25 cellular contexts compared by ENCODE assay signal in the genomic region with DNA sequence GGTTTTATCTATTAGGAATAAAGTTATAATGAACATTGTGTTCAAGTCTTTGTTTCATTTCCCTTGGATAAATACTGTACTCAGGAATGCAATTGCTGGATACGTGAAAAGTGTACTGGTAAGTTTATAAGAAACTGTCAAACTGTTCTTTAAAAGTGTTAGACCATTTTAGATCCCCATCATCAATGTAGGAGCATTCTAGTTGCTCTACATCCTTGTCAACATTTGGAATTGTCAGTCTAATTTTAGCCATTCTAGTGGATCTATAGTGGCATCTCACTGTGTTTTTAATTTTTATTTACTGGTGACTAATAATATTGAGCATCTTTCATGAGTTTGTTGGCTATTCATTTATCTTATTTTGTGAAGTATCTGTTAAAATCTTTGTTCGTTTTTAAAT.
DNase-seq lines count a peak whose midpoint lies in the region; ATAC-seq, FAIRE-seq and TF ChIP-seq lines count a peak whose summit lies in the region.
"Had no signal": no experiment of that assay in that cellular context is flagged by ENCODE, and none has a peak within 500 bp of the region (broad histone marks: within the 10 kb centered on the region; RNA-seq: fewer than 3 reads in every experiment).

No MANE protein-coding gene starts in this region.

- no peak overlapping the region for H3K9ac ChIP-seq in SK-N-SH
- no peak overlapping the region for H3K9ac ChIP-seq in endodermal cell (ENCODE audit: extremely low read depth, low read length, poor library complexity, severe bottlenecking)
- H3K9ac ChIP-seq: BLaER1 had no signal

- H3K9me3 ChIP-seq in SK-N-SH, result 0 out of 2 replicates have a peak, but pooled peaks cover 9% of the 10 kb centered on the region
- peaks cover 16% of the 10 kb centered on the region; the same call in 1 of the 3 replicates for H3K9me3 ChIP-seq in A549
- H3K9me3 ChIP-seq in endodermal cell (ENCODE audit: control insufficient read depth, low read length), result peaks cover 17% of the 10 kb centered on the region
- H3K9me3 ChIP-seq: BE2C had no signal

- CTCF ChIA-PET in SK-N-SH (lab: Yijun Ruan, JAX) (no interaction called here), A549 (lab: Yijun Ruan, JAX) (no interaction called here)

- peaks cover under 1% of the 10 kb centered on the region for H3K36me3 Mint-ChIP-seq in endodermal cell (ENCODE audit: low read depth)
- H3K36me3 Mint-ChIP-seq: CD14-positive monocyte; CD4-positive, CD25-positive, alpha-beta regulatory T cell had no signal

- H3K4me2 ChIP-seq in SK-N-SH (no peak overlapping the region), A549 (no peak overlapping the region)
- H3K4me2 ChIP-seq: BLaER1 had no signal

- H3K4me3 Mint-ChIP-seq in endodermal cell, result no peak overlapping the region
- H3K4me3 Mint-ChIP-seq: CD14-positive monocyte; CD4-positive, alpha-beta memory T cell; CD4-positive, CD25-positive, alpha-beta regulatory T cell; CD8-positive, alpha-beta memory T cell had no signal

- ATAC-seq in SK-N-SH treated with all-trans-retinoic acid at 6 μM for 48 hours (no peak), A549 (no peak)
- ATAC-seq: GM12878 had no signal

- TF ChIP-seq CTCF in SK-N-SH (IDR thresholded peaks at IDR 0.05), result no peak
- no peak for TF ChIP-seq CTCF in A549 (IDR thresholded peaks at IDR 0.05)
- TF ChIP-seq CTCF in endodermal cell (conservative IDR thresholded peaks at IDR 0.05), result no peak

- no peaks in the 10 kb centered on the region for H3K79me2 ChIP-seq in SK-N-SH (ENCODE audit: insufficient read depth)

- no peaks in the 10 kb centered on the region for H3K27me3 ChIP-seq in SK-N-SH (ENCODE audit: insufficient read depth)
- H3K27me3 ChIP-seq in endodermal cell (ENCODE audit: control insufficient read depth, insufficient read depth, low read length, poor library complexity, severe bottlenecking), result no peaks in the 10 kb centered on the region
- H3K27me3 ChIP-seq: BE2C, BLaER1 had no signal

- no peaks in the 10 kb centered on the region for H3F3A ChIP-seq in SK-N-SH (replicated peaks; ENCODE audit: insufficient read depth)

- peaks cover 53% of the 10 kb centered on the region for H3K9me3 Mint-ChIP-seq in endodermal cell

- TF ChIP-seq EP300 in SK-N-SH (IDR thresholded peaks at IDR 0.05; ENCODE audit: borderline replicate concordance in 1 of 2, low read depth in 1 of 2, low read length in 1 of 2) (no peak), A549 (IDR thresholded peaks at IDR 0.05) (no peak)

- no peak for TF ChIP-seq RAD21 in SK-N-SH (IDR thresholded peaks at IDR 0.05; ENCODE audit: low read length)
- TF ChIP-seq RAD21 in A549 (conservative IDR thresholded peaks at IDR 0.05 in 1 of 2, IDR thresholded peaks at IDR 0.05 in 1 of 2), result no peak

- H3K27ac ChIP-seq in SK-N-SH (ENCODE audit: low read depth in 2 of 2, low read length in 1 of 2), result no peak overlapping the region
- H3K27ac ChIP-seq in A549, result no peak overlapping the region
- no peak overlapping the region for H3K27ac ChIP-seq in endodermal cell (ENCODE audit: low read depth, low read length)
- H3K27ac ChIP-seq: 22Rv1, BLaER1 had no signal

- H2AFZ ChIP-seq in SK-N-SH (ENCODE audit: low read depth), result no peak overlapping the region

- H3K4me1 Mint-ChIP-seq in endodermal cell, result no peaks in the 10 kb centered on the region
- H3K4me1 Mint-ChIP-seq: CD14-positive monocyte; CD4-positive, alpha-beta memory T cell; CD4-positive, CD25-positive, alpha-beta regulatory T cell; CD8-positive, alpha-beta memory T cell had no signal

- FAIRE-seq in A549 (lab: Jason Lieb, UNC) (no peak), islet of Langerhans (lab: Jason Lieb, UNC) (peak; percentile 74)
- FAIRE-seq: GM12878, GM12892, GM18507 had no signal

- no peak for DNase-seq in SK-N-SH
- DNase-seq in A549 (ENCODE audit: low read depth in 1 of 2, low spot score in 1 of 2), result no peak
- DNase-seq in endodermal cell, result no peak
- DNase-seq: ACHN; BE2C; C1 segment of cervical spinal cord; CD4-positive, alpha-beta memory T cell; CD4-positive, CD25-positive, alpha-beta regulatory T cell; CD8-positive, alpha-beta memory T cell; COR-L47; DMS 273 treated with DMSO at 0.1 percent for 48 hours; DMS153; DMS53; DMS79; DND-41; EL; GDM1 had no signal

- 51% methylated on average over 2 of the region's 2 CpGs for WGBS in SK-N-SH (ENCODE audit: low lambda C conversion rate)
- 17% methylated on average over 2 of the region's 2 CpGs for WGBS in A549 (ENCODE audit: missing lambda C conversion rate)
- 81 to 100% methylated on average over 1 of the region's 2 CpGs for WGBS in endodermal cell (ENCODE audit: insufficient coverage in 1 of 2, insufficient read length in 1 of 2), 2 experiments

- no peak overlapping the region for H3K4me3 ChIP-seq in SK-N-SH (ENCODE audit: low read depth in 2 of 2, low read length in 1 of 2)
- H3K4me3 ChIP-seq in A549, result no peak overlapping the region
- H3K4me3 ChIP-seq in endodermal cell (ENCODE audit: low read length), result no peak overlapping the region
- H3K4me3 ChIP-seq: BLaER1, GM12878 had no signal

- no peak overlapping the region for H3K27ac Mint-ChIP-seq in endodermal cell
- H3K27ac Mint-ChIP-seq: CD4-positive, alpha-beta memory T cell; CD4-positive, CD25-positive, alpha-beta regulatory T cell; CD8-positive, alpha-beta memory T cell had no signal

- TF ChIP-seq POLR2A in A549 (IDR thresholded peaks at IDR 0.05; ENCODE audit: low read length), result no peak

- POLR2A ChIA-PET in SK-N-SH (lab: Yijun Ruan, JAX), result no interaction called here
- POLR2A ChIA-PET in A549 (lab: Yijun Ruan, JAX), result no interaction called here

- H3K9me2 ChIP-seq in SK-N-SH, result no peaks in the 10 kb centered on the region

- no peaks in the 10 kb centered on the region for H4K20me1 ChIP-seq in SK-N-SH (ENCODE audit: insufficient read depth)
- H4K20me1 ChIP-seq: BLaER1 had no signal

- peaks cover under 1% of the 10 kb centered on the region for H3K27me3 Mint-ChIP-seq in endodermal cell (ENCODE audit: insufficient read depth)
- H3K27me3 Mint-ChIP-seq: CD4-positive, alpha-beta memory T cell had no signal

- H3K4me1 ChIP-seq in SK-N-SH (ENCODE audit: control insufficient read depth in 1 of 2, insufficient read depth in 2 of 2, low read depth in 1 of 2, low read length in 1 of 2) (peaks cover 0 to 5% of the 10 kb centered on the region in 2 experiments; a peak in 1 of 4 replicates), A549 (no peaks in the 10 kb centered on the region), endodermal cell (ENCODE audit: control insufficient read depth, insufficient read depth, low read length) (no peaks in the 10 kb centered on the region)
- H3K4me1 ChIP-seq: BE2C, BLaER1 had no signal

- H3K36me3 ChIP-seq in SK-N-SH (replicated peaks in 1 of 2; ENCODE audit: control insufficient read depth in 1 of 2, insufficient read depth in 2 of 2, low read length in 1 of 2), result no peaks in the 10 kb centered on the region
- no peaks in the 10 kb centered on the region for H3K36me3 ChIP-seq in endodermal cell (ENCODE audit: control insufficient read depth, insufficient read depth, low read length)
- H3K36me3 ChIP-seq: BE2C, BLaER1 had no signal

TF ChIP-seq in SK-N-SH treated with all-trans-retinoic acid at 6 μM for 48 hours, 23 proteins besides CTCF, POLR2A, EP300 and RAD21 (continues in another document):
- no peak for TF ChIP-seq TCF4 (CRISPR knock-in tag; IDR thresholded peaks at IDR 0.05; ENCODE audit: borderline replicate concordance)
- TF ChIP-seq, protein P1, sequence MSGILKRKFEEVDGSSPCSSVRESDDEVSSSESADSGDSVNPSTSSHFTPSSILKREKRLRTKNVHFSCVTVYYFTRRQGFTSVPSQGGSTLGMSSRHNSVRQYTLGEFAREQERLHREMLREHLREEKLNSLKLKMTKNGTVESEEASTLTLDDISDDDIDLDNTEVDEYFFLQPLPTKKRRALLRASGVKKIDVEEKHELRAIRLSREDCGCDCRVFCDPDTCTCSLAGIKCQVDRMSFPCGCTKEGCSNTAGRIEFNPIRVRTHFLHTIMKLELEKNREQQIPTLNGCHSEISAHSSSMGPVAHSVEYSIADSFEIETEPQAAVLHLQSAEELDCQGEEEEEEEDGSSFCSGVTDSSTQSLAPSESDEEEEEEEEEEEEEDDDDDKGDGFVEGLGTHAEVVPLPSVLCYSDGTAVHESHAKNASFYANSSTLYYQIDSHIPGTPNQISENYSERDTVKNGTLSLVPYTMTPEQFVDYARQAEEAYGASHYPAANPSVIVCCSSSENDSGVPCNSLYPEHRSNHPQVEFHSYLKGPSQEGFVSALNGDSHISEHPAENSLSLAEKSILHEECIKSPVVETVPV (CRISPR knock-in tag; IDR thresholded peaks at IDR 0.05), result no peak
- TF ChIP-seq ZFP3 (CRISPR knock-in tag; IDR thresholded peaks at IDR 0.05), result 0 out of 2 replicates have a peak, but pooled peaks have one; percentile 61

TF ChIP-seq in SK-N-SH, 30 proteins besides CTCF, POLR2A, EP300 and RAD21 (continues in another document):
- TF ChIP-seq, protein P2, sequence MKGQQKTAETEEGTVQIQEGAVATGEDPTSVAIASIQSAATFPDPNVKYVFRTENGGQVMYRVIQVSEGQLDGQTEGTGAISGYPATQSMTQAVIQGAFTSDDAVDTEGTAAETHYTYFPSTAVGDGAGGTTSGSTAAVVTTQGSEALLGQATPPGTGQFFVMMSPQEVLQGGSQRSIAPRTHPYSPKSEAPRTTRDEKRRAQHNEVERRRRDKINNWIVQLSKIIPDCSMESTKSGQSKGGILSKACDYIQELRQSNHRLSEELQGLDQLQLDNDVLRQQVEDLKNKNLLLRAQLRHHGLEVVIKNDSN (IDR thresholded peaks at IDR 0.05; ENCODE audit: borderline replicate concordance, low read depth), result no peak
- no peak for TF ChIP-seq EZH2phosphoT487 (IDR thresholded peaks at IDR 0.05; ENCODE audit: borderline replicate concordance, low read depth)

TF ChIP-seq in A549, 52 proteins besides CTCF, POLR2A, EP300 and RAD21:
- TF ChIP-seq ZFP36 (IDR thresholded peaks at IDR 0.05; ENCODE audit: borderline replicate concordance, partially characterized antibody) (peak; percentile 73), KDM1A (IDR thresholded peaks at IDR 0.05; ENCODE audit: low read depth) (no peak)
